In the genomic region with DNA sequence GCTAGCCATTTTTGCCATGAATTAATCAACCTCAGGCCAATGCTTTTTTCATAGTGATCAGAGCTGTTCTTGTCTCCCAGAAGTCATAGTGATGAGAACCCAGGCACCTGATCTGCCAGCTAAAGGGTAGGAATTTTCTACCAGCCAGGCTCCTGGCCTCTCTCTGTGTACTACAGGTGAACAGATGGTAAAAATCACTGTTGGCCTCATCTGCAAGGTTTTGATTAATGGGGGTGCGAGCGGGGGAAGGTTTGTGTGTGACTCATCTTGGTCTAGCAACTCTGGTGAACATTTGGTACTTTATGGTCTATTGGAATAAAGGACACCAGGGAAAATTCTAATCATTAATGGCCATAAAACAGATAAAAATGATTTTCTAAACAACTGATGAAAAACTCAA, we compare ENCODE assay signal across 23 cellular contexts. TPM values are rescaled to one million over a fixed set of nuclear protein-coding genes. Genes with fewer than 3 reads are reported as not detected.
"Had no signal": no experiment of that assay in that cellular context is flagged by ENCODE, and none has a peak within 500 bp of the region (broad histone marks: within the 10 kb centered on the region; RNA-seq: fewer than 3 reads in every experiment).

No MANE protein-coding gene starts in this region.

- DNase-seq: activated CD4-positive, alpha-beta T cell treated with anti-CD3 and anti-CD28 coated beads for 48 hours; activated CD4-positive, alpha-beta T cell treated with anti-CD3 and anti-CD28 coated beads, Interleukin-2, amount 50 U/mL, for 48 hours; activated CD8-positive, alpha-beta memory T cell treated with anti-CD3 and anti-CD28 coated beads for 24 hours; activated effector memory CD4-positive, alpha-beta T cell treated with Interleukin-2 at 50 U/mL for 16 hours; activated naive CD4-positive, alpha-beta T cell treated with Interleukin-2 at 50 U/mL for 16 hours; activated naive CD8-positive, alpha-beta T cell treated with anti-CD3 and anti-CD28 coated beads for 36 hours; adrenal gland; aorta; foreskin fibroblast; head of caudate nucleus; hippocampal formation; naive B cell; nephron progenitor cell; ovary; psoas muscle; sigmoid colon; small intestine; stimulated activated CD4-positive, alpha-beta T cell treated with anti-CD3 and anti-CD28 coated beads, Interleukin-4, amount 100 ng/mL, for 24 hours had no signal

- H3K4me3 ChIP-seq: adrenal gland, body of pancreas, ovary, psoas muscle, sigmoid colon had no signal

- H3K27ac ChIP-seq: adrenal gland, body of pancreas, neutrophil, ovary, psoas muscle, sigmoid colon, VCaP had no signal

RNA-seq across cellular contexts. Expression of gene APOL4, which starts 14.4 kb away (rescaled TPM):
- total RNA-seq: chondrocyte, kidney epithelial cell had no signal
